ENCODE assay signal across 13 cellular contexts in the genomic region with DNA sequence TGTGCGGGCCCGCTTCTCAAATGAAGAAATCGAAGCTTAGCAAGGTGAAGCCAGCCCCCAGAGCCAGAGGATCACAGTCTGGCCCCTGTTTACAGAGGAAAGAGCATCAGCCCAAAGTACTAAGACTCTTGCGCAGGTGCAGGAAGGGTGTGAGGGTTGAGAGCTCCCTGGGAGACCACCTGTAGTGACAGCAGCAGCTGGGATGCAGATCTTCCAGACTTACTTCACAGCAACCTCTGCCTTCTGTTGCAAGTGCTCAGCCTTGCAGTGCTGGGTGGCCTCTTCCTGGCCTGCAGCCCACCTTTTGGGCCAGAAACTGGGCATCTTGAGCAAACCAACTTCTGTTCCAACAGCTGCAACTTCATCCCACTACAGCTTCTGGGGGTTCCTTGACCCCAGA. TPM values are rescaled to one million over a fixed set of nuclear protein-coding genes. Genes with fewer than 3 reads are reported as not detected.
DNase-seq lines count a peak whose midpoint lies in the region; ATAC-seq and TF ChIP-seq lines count a peak whose summit lies in the region.
"Had no signal": no experiment of that assay in that cellular context is flagged by ENCODE, and none has a peak within 500 bp of the region (broad histone marks: within the 10 kb centered on the region; RNA-seq: fewer than 3 reads in every experiment).

No MANE protein-coding gene starts in this region.

- ATAC-seq in GM19351 (IDR thresholded peaks at IDR 0.05; ENCODE audit: unreplicated experiment), result no peak

- DNase-seq in activated CD4-positive, alpha-beta T cell treated with anti-CD3 and anti-CD28 coated beads, Interleukin-2, amount 10 ng/mL, durations not matched to agents 7 days and 5 days, result no peak
- DNase-seq in activated CD4-positive, alpha-beta T cell treated with anti-CD3 and anti-CD28 coated beads for 48 hours, result no peak
- DNase-seq in NCI-H2171 (lab: John Stamatoyannopoulos, UW) (peak; percentile 33), osteoblast (ENCODE audit: insufficient read length, low spot score, missing footprints) (peak; percentile 62), NCI-H2081 (lab: John Stamatoyannopoulos, UW) (no peak), thyroid gland (no peak)
- DNase-seq: activated CD4-positive, alpha-beta T cell treated with anti-CD3 and anti-CD28 coated beads, Interleukin-2, amount 50 U/mL, for 48 hours; DND-41; effector memory CD4-positive, alpha-beta T cell; NCI-H1105 treated with DMSO at 0.1 percent for 48 hours had no signal

- no peak overlapping the region for H3K4me2 ChIP-seq in osteoblast (ENCODE audit: insufficient read depth, low read length)

- H3K9me3 ChIP-seq in osteoblast (ENCODE audit: low read depth, low read length), result no peaks in the 10 kb centered on the region
- no peaks in the 10 kb centered on the region for H3K9me3 ChIP-seq in thyroid gland

- 92 to 94% methylated on average over 4 of the region's 4 CpGs for WGBS in thyroid gland, 2 donors

- H3K36me3 Mint-ChIP-seq in activated CD4-positive, alpha-beta T cell treated with anti-CD3 and anti-CD28 coated beads, Interleukin-2, amount 10 ng/mL, durations not matched to agents 7 days and 5 days (ENCODE audit: low read depth), result no peaks in the 10 kb centered on the region
- no peaks in the 10 kb centered on the region for H3K36me3 Mint-ChIP-seq in brain

- H3K27ac Mint-ChIP-seq in activated CD4-positive, alpha-beta T cell treated with anti-CD3 and anti-CD28 coated beads, Interleukin-2, amount 10 ng/mL, durations not matched to agents 7 days and 5 days, result no peak overlapping the region
- peak overlapping the region in 2 of 5 experiments; percentile 40 to 54 for H3K27ac Mint-ChIP-seq in brain

- H3K4me3 ChIP-seq in osteoblast (ENCODE audit: insufficient read depth, low read length) (no peak overlapping the region), thyroid gland (replicated peaks in 1 of 3) (no peak overlapping the region)

- CTCF ChIA-PET in activated CD4-positive, alpha-beta T cell treated with anti-CD3 and anti-CD28 coated beads, Interleukin-2, amount 10 ng/mL, durations not matched to agents 7 days and 5 days (lab: Charles Lee), result no interaction called here

- H3K27me3 ChIP-seq in osteoblast (ENCODE audit: insufficient read depth, low read length) (peaks cover 46% of the 10 kb centered on the region), thyroid gland (no peaks in the 10 kb centered on the region)

- no peaks in the 10 kb centered on the region for H4K20me1 ChIP-seq in osteoblast (ENCODE audit: insufficient read depth, low read length)

- peaks cover 44% of the 10 kb centered on the region for H3K27me3 Mint-ChIP-seq in activated CD4-positive, alpha-beta T cell treated with anti-CD3 and anti-CD28 coated beads, Interleukin-2, amount 10 ng/mL, durations not matched to agents 7 days and 5 days
- H3K27me3 Mint-ChIP-seq in brain, result peaks cover 48% of the 10 kb centered on the region

- no peaks in the 10 kb centered on the region for H3K79me2 ChIP-seq in osteoblast (ENCODE audit: insufficient read depth, low read length)

- no peaks in the 10 kb centered on the region for H3K9me3 Mint-ChIP-seq in activated CD4-positive, alpha-beta T cell treated with anti-CD3 and anti-CD28 coated beads, Interleukin-2, amount 10 ng/mL, durations not matched to agents 7 days and 5 days
- no peaks in the 10 kb centered on the region for H3K9me3 Mint-ChIP-seq in brain

- H3K27ac ChIP-seq in osteoblast (ENCODE audit: low read depth, low read length), result no peak overlapping the region
- no peak overlapping the region for H3K27ac ChIP-seq in thyroid gland

- no peak for TF ChIP-seq POLR2A in thyroid gland (IDR thresholded peaks at IDR 0.05)

- TF ChIP-seq CTCF in brain (conservative IDR thresholded peaks at IDR 0.05) (no peak), osteoblast (IDR thresholded peaks at IDR 0.05; ENCODE audit: extremely low read depth, low read depth, low read length) (no peak), thyroid gland (IDR thresholded peaks at IDR 0.05) (no peak)

- intact Hi-C loops in thyroid gland (cut with DNase I), result no loop called here

- H3K36me3 ChIP-seq in osteoblast (ENCODE audit: insufficient read depth, low read length), result no peaks in the 10 kb centered on the region
- no peaks in the 10 kb centered on the region for H3K36me3 ChIP-seq in thyroid gland

- peaks cover 3% of the 10 kb centered on the region for H3K4me1 Mint-ChIP-seq in activated CD4-positive, alpha-beta T cell treated with anti-CD3 and anti-CD28 coated beads, Interleukin-2, amount 10 ng/mL, durations not matched to agents 7 days and 5 days
- peaks cover 21% of the 10 kb centered on the region for H3K4me1 Mint-ChIP-seq in brain

- POLR2A ChIA-PET in activated CD4-positive, alpha-beta T cell treated with anti-CD3 and anti-CD28 coated beads, Interleukin-2, amount 10 ng/mL, durations not matched to agents 7 days and 5 days (lab: Charles Lee), result no interaction called here

- peak overlapping the region; percentile 31 for H3K4me3 Mint-ChIP-seq in activated CD4-positive, alpha-beta T cell treated with anti-CD3 and anti-CD28 coated beads, Interleukin-2, amount 10 ng/mL, durations not matched to agents 7 days and 5 days
- H3K4me3 Mint-ChIP-seq in brain, result peak overlapping the region; percentile 72 to 83 (median 78)

- H2AFZ ChIP-seq in osteoblast (ENCODE audit: low read length), result no peak overlapping the region

- H3K4me1 ChIP-seq in osteoblast (ENCODE audit: insufficient read depth, low read length), result peaks cover 8% of the 10 kb centered on the region
- peaks cover 6 to 10% of the 10 kb centered on the region in 2 donors for H3K4me1 ChIP-seq in thyroid gland

RNA-seq across cellular contexts. Expression of a gene that starts 19.7 kb away (rescaled TPM):
- not detected for total RNA-seq in activated CD4-positive, alpha-beta T cell treated with anti-CD3 and anti-CD28 coated beads, Interleukin-2, amount 10 ng/mL, durations not matched to agents 7 days and 5 days
- not detected for polyA plus RNA-seq in brain (ENCODE audit: insufficient read depth, low read depth, low replicate concordance)
- not detected in 2 replicates for total RNA-seq in osteoblast
- not detected for total RNA-seq in thyroid gland
- total RNA-seq: left ventricle myocardium superior had no signal

Comparison
In these comparisons a context has a peak if more than half of its experiments do, and no peak if none do; other contexts are left out.
1. DNase-seq: peak in NCI-H2171 (single experiment) and osteoblast (single experiment); none in activated CD4-positive, alpha-beta T cell treated with anti-CD3 and anti-CD28 coated beads, Interleukin-2, amount 10 ng/mL, durations not matched to agents 7 days and 5 days (single experiment), activated CD4-positive, alpha-beta T cell treated with anti-CD3 and anti-CD28 coated beads for 48 hours (single experiment), NCI-H2081 (0 of 2) and thyroid gland (0 of 2).